ENCODE assay signal across 1 cellular context in the genomic region with DNA sequence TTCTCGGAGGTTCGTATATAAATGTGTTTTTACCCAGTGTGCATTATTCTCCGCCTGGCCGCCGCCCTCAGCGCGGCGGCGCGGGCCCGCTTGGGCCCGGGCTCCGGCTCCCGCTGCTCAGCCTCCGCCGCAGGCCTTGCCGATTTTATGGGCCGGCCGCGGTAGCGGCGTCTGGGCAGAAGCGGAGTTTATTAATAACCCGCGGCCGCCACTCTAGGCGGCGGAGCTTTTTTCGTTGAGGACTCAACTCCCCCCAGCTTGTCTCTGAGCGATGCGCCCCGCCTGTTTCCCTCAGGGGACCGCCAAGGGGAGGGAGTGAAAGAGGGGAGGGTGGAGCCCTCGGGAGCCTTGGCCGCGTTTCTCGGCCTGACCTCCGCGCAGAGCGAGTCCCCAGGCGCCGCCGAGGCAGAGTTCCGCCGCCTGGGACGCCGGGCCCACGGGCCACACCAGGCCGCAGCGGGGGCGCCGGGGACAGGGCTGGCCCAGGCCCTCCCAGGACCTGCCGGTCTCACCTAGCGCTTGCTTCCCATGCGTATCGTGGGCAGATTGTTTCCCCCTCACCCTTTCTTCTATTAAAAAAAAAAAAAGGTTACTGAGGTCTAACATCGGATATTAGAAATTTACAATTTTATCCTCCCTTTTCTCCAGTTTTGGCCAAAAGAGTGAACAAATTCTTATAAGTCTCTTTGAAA.
TF ChIP-seq lines count a peak whose summit lies in the region.

No MANE protein-coding gene starts in this region.

TF ChIP-seq in A549, 52 proteins besides CTCF, POLR2A, EP300 and RAD21 (continued from another document):
- peak; percentile 54 for TF ChIP-seq MAFK (IDR thresholded peaks at IDR 0.05; ENCODE audit: partially characterized antibody)
- TF ChIP-seq HOXB5 (CRISPR knock-in tag; IDR thresholded peaks at IDR 0.05) = no peak
- peak; percentile 86; the same call in 1 of the 2 replicates for TF ChIP-seq TP53 (CRISPR knock-in tag; IDR thresholded peaks at IDR 0.05)
- no peak for TF ChIP-seq FOXS1 (CRISPR knock-in tag; IDR thresholded peaks at IDR 0.05)
- TF ChIP-seq RARB (CRISPR knock-in tag; IDR thresholded peaks at IDR 0.05) = no peak
- TF ChIP-seq FOSL2 (IDR thresholded peaks at IDR 0.05) = no peak
- no peak for TF ChIP-seq FOSL2 (CRISPR knock-in tag; IDR thresholded peaks at IDR 0.05)
- TF ChIP-seq, protein P1, sequence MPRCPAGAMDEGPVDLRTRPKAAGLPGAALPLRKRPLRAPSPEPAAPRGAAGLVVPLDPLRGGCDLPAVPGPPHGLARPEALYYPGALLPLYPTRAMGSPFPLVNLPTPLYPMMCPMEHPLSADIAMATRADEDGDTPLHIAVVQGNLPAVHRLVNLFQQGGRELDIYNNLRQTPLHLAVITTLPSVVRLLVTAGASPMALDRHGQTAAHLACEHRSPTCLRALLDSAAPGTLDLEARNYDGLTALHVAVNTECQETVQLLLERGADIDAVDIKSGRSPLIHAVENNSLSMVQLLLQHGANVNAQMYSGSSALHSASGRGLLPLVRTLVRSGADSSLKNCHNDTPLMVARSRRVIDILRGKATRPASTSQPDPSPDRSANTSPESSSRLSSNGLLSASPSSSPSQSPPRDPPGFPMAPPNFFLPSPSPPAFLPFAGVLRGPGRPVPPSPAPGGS (IDR thresholded peaks at IDR 0.05) = peak; percentile 99
